22 cellular contexts compared by ENCODE assay signal in the genomic region with DNA sequence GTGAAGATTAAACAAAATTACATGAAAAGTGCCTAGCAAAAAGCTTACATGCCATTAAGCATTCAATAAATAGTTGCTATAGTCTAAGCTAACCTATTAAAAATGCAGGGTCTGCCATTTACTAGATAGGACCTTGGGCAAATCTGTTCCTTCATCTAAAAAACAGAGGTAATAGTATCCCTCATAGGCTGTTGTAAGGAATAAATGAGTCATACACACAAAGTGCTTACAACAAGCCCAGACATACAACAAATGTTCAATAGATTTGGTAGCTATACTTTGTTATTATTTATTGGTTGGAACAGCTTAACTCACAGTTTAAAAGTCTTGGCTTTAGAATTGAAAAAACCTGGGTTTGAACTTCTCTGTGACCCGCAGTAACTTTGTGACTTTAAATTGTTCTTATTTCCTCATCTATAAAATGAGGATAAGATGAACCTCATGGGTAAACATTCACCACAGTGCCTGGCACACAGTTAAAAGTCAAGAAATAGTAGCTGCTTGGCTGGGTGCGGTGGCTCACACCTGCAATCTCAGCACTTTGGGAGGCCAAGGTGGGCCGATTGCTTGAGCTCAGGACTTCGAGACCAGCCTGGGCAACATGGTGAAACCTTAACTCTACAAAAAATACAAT.
"Had no signal": no experiment of that assay in that cellular context is flagged by ENCODE, and none has a peak within 500 bp of the region (broad histone marks: within the 10 kb centered on the region; RNA-seq: fewer than 3 reads in every experiment).

No MANE protein-coding gene starts in this region.

- H3K9me3 Mint-ChIP-seq: activated naive CD4-positive, alpha-beta T cell treated with anti-CD3 and anti-CD28 coated beads, Interleukin-2, amount 10 ng/mL, durations not matched to agents 7 days and 5 days; activated naive CD8-positive, alpha-beta T cell treated with anti-CD3 and anti-CD28 coated beads, Interleukin-2, amount 50 U/mL, for 24 hours; activated T-cell treated with anti-CD3 and anti-CD28 coated beads, Interleukin-2, amount 50 U/mL, for 4 hours; brain; central memory CD8-positive, alpha-beta T cell; memory B cell; naive thymus-derived CD8-positive, alpha-beta T cell; stimulated activated naive B cell treated with anti-CD40 and anti-IgM and Interleukin-4, amounts not matched to agents 10 μg/mL and 1 μg/mL and 100 μg/mL, for 72 hours had no signal

- ATAC-seq: activated CD8-positive, alpha-beta T cell treated with anti-CD3 and anti-CD28 coated beads, Interleukin-2, amount 10 ng/mL, durations not matched to agents 7 days and 5 days; activated naive CD8-positive, alpha-beta T cell treated with anti-CD3 and anti-CD28 coated beads, Interleukin-2, amount 50 U/mL, for 24 hours; activated T-cell treated with anti-CD3 and anti-CD28 coated beads, Interleukin-2, amount 50 U/mL, for 4 hours; left ventricle myocardium superior; naive thymus-derived CD8-positive, alpha-beta T cell; stimulated activated naive B cell treated with anti-CD40 and anti-IgM and Interleukin-4, amounts not matched to agents 10 μg/mL and 1 μg/mL and 100 μg/mL, for 72 hours had no signal

- H3K4me1 Mint-ChIP-seq: brain; memory B cell; stimulated activated naive B cell treated with anti-CD40 and anti-IgM and Interleukin-4, amounts not matched to agents 10 μg/mL and 1 μg/mL and 100 μg/mL, for 72 hours had no signal

- DNase-seq: activated CD4-positive, alpha-beta T cell treated with anti-CD3 and anti-CD28 coated beads for 48 hours; activated CD4-positive, CD25-positive, alpha-beta regulatory T cell; activated CD8-positive, alpha-beta T cell treated with anti-CD3 and anti-CD28 coated beads, Interleukin-2, amount 10 ng/mL, durations not matched to agents 7 days and 5 days; activated effector memory CD4-positive, alpha-beta T cell treated with Interleukin-2 at 50 U/mL for 16 hours; activated naive CD4-positive, alpha-beta T cell treated with anti-CD3 and anti-CD28 coated beads, Interleukin-2, amount 10 ng/mL, durations not matched to agents 7 days and 5 days; activated naive CD8-positive, alpha-beta T cell treated with anti-CD3 and anti-CD28 coated beads, Interleukin-2, amount 50 U/mL, for 24 hours; activated T-cell treated with anti-CD3 and anti-CD28 coated beads, Interleukin-2, amount 50 U/mL, for 4 hours; anterior cingulate cortex; cortex of kidney; effector CD8-positive, alpha-beta T cell; hypothalamus; kidney; left ventricle myocardium superior; naive thymus-derived CD8-positive, alpha-beta T cell; posterior cingulate gyrus; retina; stimulated activated naive B cell treated with anti-CD40 and anti-IgM and Interleukin-4, amounts not matched to agents 10 μg/mL and 1 μg/mL and 100 μg/mL, for 72 hours; T-helper 1 cell; T-helper 9 cell had no signal

- H3K27ac Mint-ChIP-seq: activated CD8-positive, alpha-beta T cell treated with anti-CD3 and anti-CD28 coated beads, Interleukin-2, amount 10 ng/mL, durations not matched to agents 7 days and 5 days; activated naive CD4-positive, alpha-beta T cell treated with anti-CD3 and anti-CD28 coated beads, Interleukin-2, amount 10 ng/mL, durations not matched to agents 7 days and 5 days; activated naive CD8-positive, alpha-beta T cell treated with anti-CD3 and anti-CD28 coated beads, Interleukin-2, amount 50 U/mL, for 24 hours; brain; memory B cell; stimulated activated naive B cell treated with anti-CD40 and anti-IgM and Interleukin-4, amounts not matched to agents 10 μg/mL and 1 μg/mL and 100 μg/mL, for 72 hours had no signal

- H3K27me3 Mint-ChIP-seq: activated naive CD4-positive, alpha-beta T cell treated with anti-CD3 and anti-CD28 coated beads, Interleukin-2, amount 10 ng/mL, durations not matched to agents 7 days and 5 days; activated naive CD8-positive, alpha-beta T cell treated with anti-CD3 and anti-CD28 coated beads, Interleukin-2, amount 50 U/mL, for 24 hours; brain; central memory CD8-positive, alpha-beta T cell; memory B cell; naive thymus-derived CD8-positive, alpha-beta T cell; stimulated activated naive B cell treated with anti-CD40 and anti-IgM and Interleukin-4, amounts not matched to agents 10 μg/mL and 1 μg/mL and 100 μg/mL, for 72 hours had no signal

- H3K4me3 Mint-ChIP-seq: activated CD8-positive, alpha-beta T cell treated with anti-CD3 and anti-CD28 coated beads, Interleukin-2, amount 10 ng/mL, durations not matched to agents 7 days and 5 days; activated naive CD4-positive, alpha-beta T cell treated with anti-CD3 and anti-CD28 coated beads, Interleukin-2, amount 10 ng/mL, durations not matched to agents 7 days and 5 days; activated naive CD8-positive, alpha-beta T cell treated with anti-CD3 and anti-CD28 coated beads, Interleukin-2, amount 50 U/mL, for 24 hours; activated T-cell treated with anti-CD3 and anti-CD28 coated beads, Interleukin-2, amount 50 U/mL, for 4 hours; brain; central memory CD8-positive, alpha-beta T cell; memory B cell; naive thymus-derived CD8-positive, alpha-beta T cell; stimulated activated naive B cell treated with anti-CD40 and anti-IgM and Interleukin-4, amounts not matched to agents 10 μg/mL and 1 μg/mL and 100 μg/mL, for 72 hours had no signal
